In genomic region chr16:19744670-19745069, GRCh38 we compare ENCODE assay signal across 1 cellular context.
TF ChIP-seq lines count a peak whose summit lies in the region.

No MANE protein-coding gene starts in this region.

TF ChIP-seq in HepG2, 621 proteins besides CTCF, POLR2A, EP300 and RAD21 (continues in another document):
- TF ChIP-seq SAP130 (CRISPR knock-in tag; IDR thresholded peaks at IDR 0.05; ENCODE audit: low read depth) (peak; percentile 76), ATF1 (CRISPR knock-in tag; IDR thresholded peaks at IDR 0.05) (no peak), ZNF317 (CRISPR knock-in tag; IDR thresholded peaks at IDR 0.05) (no peak), ZFYVE20 (CRISPR knock-in tag; IDR thresholded peaks at IDR 0.05; ENCODE audit: borderline replicate concordance, low read depth) (no peak), BCL6 (CRISPR knock-in tag; IDR thresholded peaks at IDR 0.05) (peak; percentile 53), ZFY (CRISPR knock-in tag; IDR thresholded peaks at IDR 0.05) (no peak), PAXIP1 (CRISPR knock-in tag; conservative IDR thresholded peaks at IDR 0.05) (peak; percentile 67), ISX (CRISPR knock-in tag; conservative IDR thresholded peaks at IDR 0.05) (no peak), ZNF12 (CRISPR knock-in tag; IDR thresholded peaks at IDR 0.05) (no peak), MAFG (CRISPR knock-in tag; IDR thresholded peaks at IDR 0.05) (no peak), ZNF607 (CRISPR knock-in tag; IDR thresholded peaks at IDR 0.05; ENCODE audit: borderline replicate concordance) (no peak), ASH2L (IDR thresholded peaks at IDR 0.05; ENCODE audit: insufficient read length, low read depth, low read length) (peak; percentile 34), ZNF362 (CRISPR knock-in tag; IDR thresholded peaks at IDR 0.05; ENCODE audit: borderline replicate concordance) (no peak), ZBTB43 (CRISPR knock-in tag; conservative IDR thresholded peaks at IDR 0.05) (peak; percentile 97), ZBTB20 (CRISPR knock-in tag; IDR thresholded peaks at IDR 0.05; ENCODE audit: borderline replicate concordance, low read depth) (peak; percentile 54; the same call in 1 of the 2 replicates), ZNF335 (CRISPR knock-in tag; IDR thresholded peaks at IDR 0.05) (no peak), DPF2 (CRISPR knock-in tag; IDR thresholded peaks at IDR 0.05; ENCODE audit: borderline replicate concordance, low read depth) (0 out of 2 replicates have a peak, but pooled peaks have one; percentile 34), THYN1 (CRISPR knock-in tag; IDR thresholded peaks at IDR 0.05; ENCODE audit: borderline replicate concordance, low read depth) (no peak), BRD4 (CRISPR knock-in tag; IDR thresholded peaks at IDR 0.05) (no peak), JDP2 (CRISPR knock-in tag; IDR thresholded peaks at IDR 0.05; ENCODE audit: borderline replicate concordance) (no peak), KLF13 (CRISPR knock-in tag; IDR thresholded peaks at IDR 0.05) (no peak), MIER3 (CRISPR knock-in tag; IDR thresholded peaks at IDR 0.05; ENCODE audit: borderline replicate concordance) (no peak), MTF1 (CRISPR knock-in tag; IDR thresholded peaks at IDR 0.05) (no peak), ZNF883 (CRISPR knock-in tag; IDR thresholded peaks at IDR 0.05; ENCODE audit: not compliant biosample characterization) (no peak), ZSCAN12 (CRISPR knock-in tag; IDR thresholded peaks at IDR 0.05) (no peak), ZNF225 (CRISPR knock-in tag; IDR thresholded peaks at IDR 0.05) (no peak), TOPORS (CRISPR knock-in tag; IDR thresholded peaks at IDR 0.05) (no peak), NFKBIZ (CRISPR knock-in tag; IDR thresholded peaks at IDR 0.05) (no peak), NR2C2 (CRISPR knock-in tag; IDR thresholded peaks at IDR 0.05; ENCODE audit: borderline replicate concordance) (peak; percentile 47; the same call in 1 of the 2 replicates), NFIC (IDR thresholded peaks at IDR 0.05; ENCODE audit: low read length) (peak; percentile 67; the same call in 1 of the 2 replicates), KLF12 (CRISPR knock-in tag; IDR thresholded peaks at IDR 0.05; ENCODE audit: borderline replicate concordance) (no peak), MAX (IDR thresholded peaks at IDR 0.05) (no peak), ZNF770 (CRISPR knock-in tag; IDR thresholded peaks at IDR 0.05) (no peak), RBFOX2 (IDR thresholded peaks at IDR 0.05; ENCODE audit: low read depth, low read length) (no peak), HOXA5 (CRISPR knock-in tag; IDR thresholded peaks at IDR 0.05) (no peak), LBX2 (CRISPR knock-in tag; IDR thresholded peaks at IDR 0.05; ENCODE audit: borderline replicate concordance) (no peak), ZNF761 (CRISPR knock-in tag; conservative IDR thresholded peaks at IDR 0.05) (no peak), ZFP36L1 (CRISPR knock-in tag; IDR thresholded peaks at IDR 0.05) (no peak), NR2F6 (IDR thresholded peaks at IDR 0.05) (peak; percentile 78), NR2F6 (CRISPR knock-in tag; IDR thresholded peaks at IDR 0.05) (peak; percentile 83), RCOR2 (CRISPR knock-in tag; IDR thresholded peaks at IDR 0.05) (peak; percentile 47; the same call in 1 of the 2 replicates), ZMYM4 (CRISPR knock-in tag; IDR thresholded peaks at IDR 0.05) (no peak), IRF2 (CRISPR knock-in tag; IDR thresholded peaks at IDR 0.05) (peak; percentile 21; the same call in 1 of the 2 replicates)
- TF ChIP-seq, protein P1, sequence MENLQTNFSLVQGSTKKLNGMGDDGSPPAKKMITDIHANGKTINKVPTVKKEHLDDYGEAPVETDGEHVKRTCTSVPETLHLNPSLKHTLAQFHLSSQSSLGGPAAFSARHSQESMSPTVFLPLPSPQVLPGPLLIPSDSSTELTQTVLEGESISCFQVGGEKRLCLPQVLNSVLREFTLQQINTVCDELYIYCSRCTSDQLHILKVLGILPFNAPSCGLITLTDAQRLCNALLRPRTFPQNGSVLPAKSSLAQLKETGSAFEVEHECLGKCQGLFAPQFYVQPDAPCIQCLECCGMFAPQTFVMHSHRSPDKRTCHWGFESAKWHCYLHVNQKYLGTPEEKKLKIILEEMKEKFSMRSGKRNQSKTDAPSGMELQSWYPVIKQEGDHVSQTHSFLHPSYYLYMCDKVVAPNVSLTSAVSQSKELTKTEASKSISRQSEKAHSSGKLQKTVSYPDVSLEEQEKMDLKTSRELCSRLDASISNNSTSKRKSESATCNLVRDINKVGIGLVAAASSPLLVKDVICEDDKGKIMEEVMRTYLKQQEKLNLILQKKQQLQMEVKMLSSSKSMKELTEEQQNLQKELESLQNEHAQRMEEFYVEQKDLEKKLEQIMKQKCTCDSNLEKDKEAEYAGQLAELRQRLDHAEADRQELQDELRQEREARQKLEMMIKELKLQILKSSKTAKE (CRISPR knock-in tag; IDR thresholded peaks at IDR 0.05; ENCODE audit: borderline replicate concordance): peak; percentile 58
- TF ChIP-seq, protein P2, sequence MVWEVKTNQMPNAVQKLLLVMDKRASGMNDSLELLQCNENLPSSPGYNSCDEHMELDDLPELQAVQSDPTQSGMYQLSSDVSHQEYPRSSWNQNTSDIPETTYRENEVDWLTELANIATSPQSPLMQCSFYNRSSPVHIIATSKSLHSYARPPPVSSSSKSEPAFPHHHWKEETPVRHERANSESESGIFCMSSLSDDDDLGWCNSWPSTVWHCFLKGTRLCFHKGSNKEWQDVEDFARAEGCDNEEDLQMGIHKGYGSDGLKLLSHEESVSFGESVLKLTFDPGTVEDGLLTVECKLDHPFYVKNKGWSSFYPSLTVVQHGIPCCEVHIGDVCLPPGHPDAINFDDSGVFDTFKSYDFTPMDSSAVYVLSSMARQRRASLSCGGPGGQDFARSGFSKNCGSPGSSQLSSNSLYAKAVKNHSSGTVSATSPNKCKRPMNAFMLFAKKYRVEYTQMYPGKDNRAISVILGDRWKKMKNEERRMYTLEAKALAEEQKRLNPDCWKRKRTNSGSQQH (CRISPR knock-in tag; IDR thresholded peaks at IDR 0.05; ENCODE audit: low read depth): no peak
- TF ChIP-seq, protein P3, sequence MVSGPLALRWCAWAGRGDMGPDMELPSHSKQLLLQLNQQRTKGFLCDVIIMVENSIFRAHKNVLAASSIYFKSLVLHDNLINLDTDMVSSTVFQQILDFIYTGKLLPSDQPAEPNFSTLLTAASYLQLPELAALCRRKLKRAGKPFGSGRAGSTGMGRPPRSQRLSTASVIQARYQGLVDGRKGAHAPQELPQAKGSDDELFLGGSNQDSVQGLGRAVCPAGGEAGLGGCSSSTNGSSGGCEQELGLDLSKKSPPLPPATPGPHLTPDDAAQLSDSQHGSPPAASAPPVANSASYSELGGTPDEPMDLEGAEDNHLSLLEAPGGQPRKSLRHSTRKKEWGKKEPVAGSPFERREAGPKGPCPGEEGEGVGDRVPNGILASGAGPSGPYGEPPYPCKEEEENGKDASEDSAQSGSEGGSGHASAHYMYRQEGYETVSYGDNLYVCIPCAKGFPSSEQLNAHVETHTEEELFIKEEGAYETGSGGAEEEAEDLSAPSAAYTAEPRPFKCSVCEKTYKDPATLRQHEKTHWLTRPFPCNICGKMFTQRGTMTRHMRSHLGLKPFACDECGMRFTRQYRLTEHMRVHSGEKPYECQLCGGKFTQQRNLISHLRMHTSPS (CRISPR knock-in tag; IDR thresholded peaks at IDR 0.05; ENCODE audit: low read depth): no peak
- TF ChIP-seq, protein P4, sequence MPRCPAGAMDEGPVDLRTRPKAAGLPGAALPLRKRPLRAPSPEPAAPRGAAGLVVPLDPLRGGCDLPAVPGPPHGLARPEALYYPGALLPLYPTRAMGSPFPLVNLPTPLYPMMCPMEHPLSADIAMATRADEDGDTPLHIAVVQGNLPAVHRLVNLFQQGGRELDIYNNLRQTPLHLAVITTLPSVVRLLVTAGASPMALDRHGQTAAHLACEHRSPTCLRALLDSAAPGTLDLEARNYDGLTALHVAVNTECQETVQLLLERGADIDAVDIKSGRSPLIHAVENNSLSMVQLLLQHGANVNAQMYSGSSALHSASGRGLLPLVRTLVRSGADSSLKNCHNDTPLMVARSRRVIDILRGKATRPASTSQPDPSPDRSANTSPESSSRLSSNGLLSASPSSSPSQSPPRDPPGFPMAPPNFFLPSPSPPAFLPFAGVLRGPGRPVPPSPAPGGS (CRISPR knock-in tag; IDR thresholded peaks at IDR 0.05): no peak
- TF ChIP-seq, protein P5, sequence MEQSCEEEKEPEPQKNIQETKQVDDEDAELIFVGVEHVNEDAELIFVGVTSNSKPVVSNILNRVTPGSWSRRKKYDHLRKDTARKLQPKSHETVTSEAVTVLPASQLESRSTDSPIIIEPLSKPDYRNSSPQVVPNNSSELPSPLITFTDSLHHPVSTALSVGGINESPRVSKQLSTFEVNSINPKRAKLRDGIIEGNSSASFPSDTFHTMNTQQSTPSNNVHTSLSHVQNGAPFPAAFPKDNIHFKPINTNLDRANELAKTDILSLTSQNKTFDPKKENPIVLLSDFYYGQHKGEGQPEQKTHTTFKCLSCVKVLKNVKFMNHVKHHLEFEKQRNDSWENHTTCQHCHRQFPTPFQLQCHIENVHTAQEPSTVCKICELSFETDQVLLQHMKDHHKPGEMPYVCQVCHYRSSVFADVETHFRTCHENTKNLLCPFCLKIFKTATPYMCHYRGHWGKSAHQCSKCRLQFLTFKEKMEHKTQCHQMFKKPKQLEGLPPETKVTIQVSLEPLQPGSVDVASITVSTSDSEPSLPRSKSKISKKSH (CRISPR knock-in tag; IDR thresholded peaks at IDR 0.05; ENCODE audit: borderline replicate concordance): no peak
- TF ChIP-seq, protein P6, sequence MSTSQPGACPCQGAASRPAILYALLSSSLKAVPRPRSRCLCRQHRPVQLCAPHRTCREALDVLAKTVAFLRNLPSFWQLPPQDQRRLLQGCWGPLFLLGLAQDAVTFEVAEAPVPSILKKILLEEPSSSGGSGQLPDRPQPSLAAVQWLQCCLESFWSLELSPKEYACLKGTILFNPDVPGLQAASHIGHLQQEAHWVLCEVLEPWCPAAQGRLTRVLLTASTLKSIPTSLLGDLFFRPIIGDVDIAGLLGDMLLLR (CRISPR knock-in tag; IDR thresholded peaks at IDR 0.05): no peak
- TF ChIP-seq, protein P7, sequence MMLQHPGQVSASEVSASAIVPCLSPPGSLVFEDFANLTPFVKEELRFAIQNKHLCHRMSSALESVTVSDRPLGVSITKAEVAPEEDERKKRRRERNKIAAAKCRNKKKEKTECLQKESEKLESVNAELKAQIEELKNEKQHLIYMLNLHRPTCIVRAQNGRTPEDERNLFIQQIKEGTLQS (CRISPR knock-in tag; IDR thresholded peaks at IDR 0.05): no peak
